Comparison of ENCODE assay signal across 32 cellular contexts in genomic region chr12:128755565-128755964, GRCh38.
"Had no signal": no experiment of that assay in that cellular context is flagged by ENCODE, and none has a peak within 500 bp of the region (broad histone marks: within the 10 kb centered on the region; RNA-seq: fewer than 3 reads in every experiment).

No MANE protein-coding gene starts in this region.

- H3K27ac ChIP-seq: cardiac muscle cell, colonic mucosa, dorsolateral prefrontal cortex, heart left ventricle, pancreas, prostate gland, sigmoid colon, uterus had no signal

- H3K36me3 ChIP-seq: cardiac muscle cell, colonic mucosa, heart left ventricle, pancreas, prostate gland, sigmoid colon, uterus had no signal

- FAIRE-seq: kidney, pancreas had no signal

- H3K4me1 ChIP-seq: colonic mucosa, heart left ventricle, pancreas, prostate gland, sigmoid colon, uterus had no signal

- ATAC-seq: activated naive CD8-positive, alpha-beta T cell treated with anti-CD3 and anti-CD28 coated beads, Interleukin-2, amount 50 U/mL, for 24 hours; esophagus mucosa; heart left ventricle; naive thymus-derived CD8-positive, alpha-beta T cell; pancreas; stimulated activated memory B cell treated with anti-CD40 and anti-IgM and Interleukin-4, amounts not matched to agents 10 μg/mL and 1 μg/mL and 100 μg/mL, for 72 hours; stimulated activated naive CD8-positive, alpha-beta T cell treated with anti-CD3 and anti-CD28 coated beads, Interleukin-15, amount 100 ng/mL, for 72 hours had no signal

- H3K27me3 ChIP-seq: cardiac muscle cell, colonic mucosa, sigmoid colon, uterus had no signal

- H3K4me3 ChIP-seq: cardiac muscle cell, colonic mucosa, dorsolateral prefrontal cortex, heart left ventricle, pancreas, prostate gland, sigmoid colon, smooth muscle cell, uterus had no signal

- H3K4me2 ChIP-seq: smooth muscle cell had no signal

- H3K9me3 ChIP-seq: colonic mucosa, heart left ventricle, pancreas, prostate gland, uterus had no signal

- DNase-seq: activated CD4-positive, alpha-beta memory T cell treated with anti-CD3 and anti-CD28 coated beads for 36 hours; activated CD4-positive, alpha-beta T cell treated with anti-CD3 and anti-CD28 coated beads, Interleukin-2, amount 10 ng/mL, durations not matched to agents 24 days and 14 days; activated CD4-positive, CD25-positive, alpha-beta regulatory T cell treated with anti-CD3 and anti-CD28 coated beads, Interleukin-2, amount 50 U/mL, for 72 hours; activated CD8-positive, alpha-beta memory T cell treated with anti-CD3 and anti-CD28 coated beads, Interleukin-2, amount 50 U/mL, for 4 hours; activated naive CD8-positive, alpha-beta T cell treated with anti-CD3 and anti-CD28 coated beads, Interleukin-2, amount 50 U/mL, for 24 hours; activated T-cell treated with anti-CD3 and anti-CD28 coated beads, Interleukin-2, amount 50 U/mL, for 1 hour; amygdala; cerebellar nuclear complex; colonic mucosa; dorsolateral prefrontal cortex; effector memory CD4-positive, alpha-beta T cell; foreskin fibroblast; heart left ventricle; hypothalamus; immature natural killer cell; kidney; naive thymus-derived CD8-positive, alpha-beta T cell; nucleus accumbens; pancreas; sigmoid colon; stimulated activated CD4-positive, alpha-beta T cell treated with anti-CD3 and anti-CD28 coated beads, Interleukin-1b, Interleukin-23, amount 100 ng/mL, for 48 hours; stimulated activated CD4-positive, alpha-beta T cell treated with anti-CD3 and anti-CD28 coated beads, Interleukin-4, amount 100 ng/mL, for 4 hours; stimulated activated CD8-positive, alpha-beta memory T cell treated with anti-CD3 and anti-CD28 coated beads, Interleukin-4, amount 100 ng/mL, for 48 hours; stimulated activated naive CD8-positive, alpha-beta T cell treated with anti-CD3 and anti-CD28 coated beads, Interleukin-15, amount 100 ng/mL, for 72 hours; substantia nigra; T-helper 2 cell; uterus had no signal
